27 cellular contexts compared by ENCODE assay signal in genomic region chr2:231286964-231287363, GRCh38.
DNase-seq lines count a peak whose midpoint lies in the region; ATAC-seq and TF ChIP-seq lines count a peak whose summit lies in the region.
"Had no signal": no experiment of that assay in that cellular context is flagged by ENCODE, and none has a peak within 500 bp of the region (broad histone marks: within the 10 kb centered on the region; RNA-seq: fewer than 3 reads in every experiment).

No MANE protein-coding gene starts in this region.

- H3K36me3 Mint-ChIP-seq in osteocyte (ENCODE audit: unreplicated experiment), result peaks cover 55% of the 10 kb centered on the region
- H3K36me3 Mint-ChIP-seq: CD14-positive monocyte; CD8-positive, alpha-beta memory T cell had no signal

- no peaks in the 10 kb centered on the region for H3K27me3 ChIP-seq in sigmoid colon

- TF ChIP-seq CTCF in RWPE1 (conservative IDR thresholded peaks at IDR 0.05; ENCODE audit: low read depth), result no peak
- no peak for TF ChIP-seq CTCF in osteocyte (IDR thresholded peaks at IDR 0.05)
- no peak for TF ChIP-seq CTCF in sigmoid colon (IDR thresholded peaks at IDR 0.05)

- ATAC-seq in GM21381 (IDR thresholded peaks at IDR 0.05; ENCODE audit: unreplicated experiment) (no peak), GM21447 (IDR thresholded peaks at IDR 0.05; ENCODE audit: unreplicated experiment) (no peak), GM21825 (IDR thresholded peaks at IDR 0.05; ENCODE audit: unreplicated experiment) (no peak)
- ATAC-seq: GM23338 had no signal

- H3K4me1 ChIP-seq in sigmoid colon, result no peaks in the 10 kb centered on the region

- intact Hi-C loops in sigmoid colon (cut with DNase I), result no loop called here

- whole genome bisulfite sequencing in sigmoid colon, 2 donors, result 96 to 98% methylated on average over 4 of the region's 4 CpGs

- H3K27ac ChIP-seq in RWPE1 (peak overlapping the region; percentile 57), epithelial cell of prostate (peak overlapping the region; percentile 89), sigmoid colon (no peak overlapping the region)
- H3K27ac ChIP-seq: HL-60, SK-N-MC had no signal

- no peak overlapping the region for H3K4me3 ChIP-seq in sigmoid colon
- H3K4me3 ChIP-seq: GM23338, SK-N-MC had no signal

- no peak overlapping the region for H3K27ac Mint-ChIP-seq in osteocyte (ENCODE audit: unreplicated experiment)
- H3K27ac Mint-ChIP-seq: B cell; CD14-positive monocyte; CD8-positive, alpha-beta memory T cell; GM23338 had no signal

- TF ChIP-seq EP300 in sigmoid colon (IDR thresholded peaks at IDR 0.05), result no peak

- POLR2A ChIA-PET in RWPE1 (lab: Yijun Ruan, JAX; ENCODE audit: low non-redundant PET), result no interaction called here

- no peak for TF ChIP-seq POLR2A in sigmoid colon (IDR thresholded peaks at IDR 0.05)

- H3K9me3 ChIP-seq in sigmoid colon, result no peaks in the 10 kb centered on the region

- no peak overlapping the region for H3K4me3 Mint-ChIP-seq in osteocyte (ENCODE audit: unreplicated experiment)
- H3K4me3 Mint-ChIP-seq: B cell; CD14-positive monocyte; CD8-positive, alpha-beta memory T cell; GM23338; H9 had no signal

- no peaks in the 10 kb centered on the region for H3K27me3 Mint-ChIP-seq in osteocyte (ENCODE audit: unreplicated experiment)
- H3K27me3 Mint-ChIP-seq: B cell had no signal

- H3K36me3 ChIP-seq in sigmoid colon, result peaks cover 3 to 88% (median 15%) of the 10 kb centered on the region in 4 donors

- no peaks in the 10 kb centered on the region for H3K9me3 Mint-ChIP-seq in osteocyte (ENCODE audit: unreplicated experiment)
- H3K9me3 Mint-ChIP-seq: CD14-positive monocyte; CD8-positive, alpha-beta memory T cell; GM23338; H9 had no signal

- DNase-seq in ELR (ENCODE audit: low read depth) (peak; percentile 27), RWPE1 (ENCODE audit: low spot score) (no peak), epithelial cell of prostate (ENCODE audit: low read depth, low spot score) (no peak), osteocyte (ENCODE audit: extremely low spot score, unreplicated experiment) (peak; percentile 54), sigmoid colon (no peak)
- DNase-seq: CD8-positive, alpha-beta memory T cell; DMS 273 treated with DMSO at 0.1 percent for 48 hours; DMS79; H9; NCI-H1092 treated with DMSO at 0.1 percent for 48 hours; NCI-H1436; NCI-H187; NCI-H2081 treated with DMSO at 0.1 percent for 48 hours; NCI-H2171; NCI-H226; NCI-H510A treated with DMSO at 0.1 percent for 48 hours; NCI-H774; RPMI8226; SHP77 treated with DMSO at 0.1 percent for 48 hours had no signal

- no peaks in the 10 kb centered on the region for H3K4me1 Mint-ChIP-seq in osteocyte (ENCODE audit: unreplicated experiment)
- H3K4me1 Mint-ChIP-seq: B cell; CD8-positive, alpha-beta memory T cell; GM23338; H9 had no signal

- CTCF ChIA-PET in RWPE1 (lab: Yijun Ruan, JAX), result no interaction called here

Comparison
In these comparisons a context has a peak if more than half of its experiments do, and no peak if none do; other contexts are left out.
1. DNase-seq: peak in ELR (single experiment) and osteocyte (single experiment); none in RWPE1 (single experiment), epithelial cell of prostate (single experiment) and sigmoid colon (single experiment).
2. H3K27ac ChIP-seq: peak in RWPE1 (single experiment) and epithelial cell of prostate (single experiment); none in sigmoid colon (0 of 4).